Comparison of ENCODE assay signal across 13 cellular contexts in genomic region chr11:1839924-1840779, GRCh38. TPM values are rescaled to one million over a fixed set of nuclear protein-coding genes. Genes with fewer than 3 reads are reported as not detected.
DNase-seq lines count a peak whose midpoint lies in the region; ATAC-seq and TF ChIP-seq lines count a peak whose summit lies in the region.
"Had no signal": no experiment of that assay in that cellular context is flagged by ENCODE, and none has a peak within 500 bp of the region (broad histone marks: within the 10 kb centered on the region; RNA-seq: fewer than 3 reads in every experiment).

No MANE protein-coding gene starts in this region.

- ATAC-seq in GM21390 (IDR thresholded peaks at IDR 0.05; ENCODE audit: unreplicated experiment) (peak; percentile 37), right lobe of liver (peak; percentile 3 to 45 (median 24)), HG03442 (IDR thresholded peaks at IDR 0.05; ENCODE audit: unreplicated experiment) (no peak)
- ATAC-seq: GM23338 had no signal

- no peaks in the 10 kb centered on the region for H3K36me3 ChIP-seq in SU-DHL-6 (ENCODE audit: low read length)
- H3K36me3 ChIP-seq in right lobe of liver, result no peaks in the 10 kb centered on the region
- H3K36me3 ChIP-seq: ascending aorta, sigmoid colon, thyroid gland had no signal

- peak overlapping the region; percentile 32 for H3K4me2 ChIP-seq in SU-DHL-6 (ENCODE audit: low read depth, low read length, poor library complexity, severe bottlenecking)
- H3K4me2 ChIP-seq: GM23338 had no signal

- H3K27ac ChIP-seq in SU-DHL-6 (ENCODE audit: low read depth, low read length) (peak overlapping the region; percentile 64), right lobe of liver (peak overlapping the region; percentile 6 to 54 (median 49))
- H3K27ac ChIP-seq: ascending aorta, thyroid gland had no signal

- TF ChIP-seq CTCF in SU-DHL-6 (IDR thresholded peaks at IDR 0.05; ENCODE audit: insufficient read depth, low read length, poor library complexity, severe bottlenecking), result peak; percentile 12
- TF ChIP-seq CTCF in right lobe of liver (IDR thresholded peaks at IDR 0.05), result no peak

- TF ChIP-seq POLR2A in right lobe of liver (IDR thresholded peaks at IDR 0.05), result no peak

- H3K9me3 ChIP-seq in SU-DHL-6 (ENCODE audit: insufficient read depth, low read length) (no peaks in the 10 kb centered on the region), right lobe of liver (no peaks in the 10 kb centered on the region)
- H3K9me3 ChIP-seq: ascending aorta, sigmoid colon, thyroid gland had no signal

- H3K27me3 ChIP-seq in SU-DHL-6 (ENCODE audit: low read length), result no peaks in the 10 kb centered on the region
- no peaks in the 10 kb centered on the region for H3K27me3 ChIP-seq in right lobe of liver
- H3K27me3 ChIP-seq: ascending aorta, sigmoid colon, thyroid gland had no signal

- peak overlapping the region; percentile 31 for H3K9ac ChIP-seq in SU-DHL-6 (ENCODE audit: low read length)

- H4K20me1 ChIP-seq in SU-DHL-6 (ENCODE audit: low read depth, low read length), result no peaks in the 10 kb centered on the region

- no peaks in the 10 kb centered on the region for H3F3A ChIP-seq in SU-DHL-6 (ENCODE audit: insufficient read depth)

- H3K4me1 ChIP-seq in right lobe of liver, result peaks cover 0 to 4% (median 0%) of the 10 kb centered on the region in 4 donors
- H3K4me1 ChIP-seq: ascending aorta had no signal

- no peaks in the 10 kb centered on the region for H3K9me2 ChIP-seq in SU-DHL-6 (replicated peaks; ENCODE audit: insufficient read depth, low read length)

- DNase-seq in C1 segment of cervical spinal cord (lab: John Stamatoyannopoulos, UW), result peak in 8 of 14 donors; percentile 27 to 56 (median 41)
- DNase-seq in right lobe of liver, result peak in 2 of 3 donors; percentile 71 to 83
- DNase-seq in AG08396 (ENCODE audit: low spot score), result no peak
- DNase-seq in putamen (ENCODE audit: low spot score), result no peak
- DNase-seq in NCI-H1436 (lab: John Stamatoyannopoulos, UW), result no peak
- DNase-seq: NCI-H1048, sigmoid colon had no signal

- H3K79me2 ChIP-seq in SU-DHL-6 (ENCODE audit: insufficient read depth, low read length), result no peaks in the 10 kb centered on the region

- no peak overlapping the region for H3K4me3 ChIP-seq in SU-DHL-6 (ENCODE audit: insufficient read depth, low read length, poor library complexity, severe bottlenecking)
- H3K4me3 ChIP-seq in right lobe of liver, result no peak overlapping the region
- H3K4me3 ChIP-seq: ascending aorta, GM23338, sigmoid colon, thyroid gland had no signal

- intact Hi-C loops in right lobe of liver (cut with DNase I), result loop anchor here in 1 of 2 donors (10.0 kb wide), 1 partner anchor 315 kb away; no protein-coding TSS in a partner anchor

- H2AFZ ChIP-seq in SU-DHL-6 (ENCODE audit: low read depth, low read length, severe bottlenecking), result no peak overlapping the region
- H2AFZ ChIP-seq: GM23338 had no signal

- WGBS in right lobe of liver (ENCODE audit: insufficient coverage, low coverage, low lambda C conversion rate, missing lambda C conversion rate), result 29% methylated on average over 6 of the region's 26 CpGs

RNA-seq across cellular contexts. Expression of gene TNNI2, which starts 1.4 kb away (rescaled TPM):
- total RNA-seq in right lobe of liver, result 1 to 10 TPM in 2 of 6 experiments, under 1 TPM in 1, not detected in 3; 0.31 to 1.9 (median 1.1) TPM
- total RNA-seq: ascending aorta, GM23338, sigmoid colon, thyroid gland had no signal

RNA-seq across cellular contexts. Expression of gene SYT8, which starts 5.4 kb away (rescaled TPM):
- under 1 TPM in 1 of 6 experiments, not detected in 5; 0.68 TPM for total RNA-seq in right lobe of liver
- total RNA-seq: ascending aorta, GM23338, sigmoid colon, thyroid gland had no signal

RNA-seq across cellular contexts. Expression of gene LSP1, which starts 12.7 kb away (rescaled TPM):
- 10 to 100 TPM in 3 of 6 experiments, 1 to 10 TPM in 3; 2.3 to 20.6 (median 8.8) TPM for total RNA-seq in right lobe of liver
- total RNA-seq: GM23338 had no signal

RNA-seq across cellular contexts. Expression of gene PRR33, which starts 51.5 kb away (rescaled TPM):
- not detected for total RNA-seq in right lobe of liver
- total RNA-seq: ascending aorta, GM23338, sigmoid colon, thyroid gland had no signal

Comparison
In these comparisons a context has a peak if more than half of its experiments do, and no peak if none do; other contexts are left out.
1. DNase-seq: peak in C1 segment of cervical spinal cord (8 of 14) and right lobe of liver (2 of 3); none in AG08396 (single experiment), putamen (single experiment) and NCI-H1436 (single experiment).